Comparison of ENCODE assay signal across 1 cellular context in the genomic region with DNA sequence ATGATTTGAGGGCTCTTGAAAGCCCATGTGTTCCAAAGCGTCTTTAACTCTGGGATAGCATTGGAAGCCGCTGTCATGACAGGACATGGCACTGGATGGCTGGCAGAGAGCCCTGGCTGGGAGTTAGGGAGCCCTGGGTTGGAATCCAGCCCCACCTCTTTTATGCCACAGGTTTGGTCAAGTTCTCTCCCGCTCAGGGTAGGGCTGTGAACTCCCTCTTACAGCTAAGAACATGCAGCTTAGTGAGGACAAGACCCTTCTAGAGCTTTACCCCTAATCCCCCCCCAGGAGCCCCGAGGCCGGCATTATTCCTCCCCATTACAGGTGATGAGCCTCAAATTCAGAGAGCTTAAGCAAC.
TF ChIP-seq lines count a peak whose summit lies in the region.

No MANE protein-coding gene starts in this region.

TF ChIP-seq in WTC11, 78 proteins besides CTCF, POLR2A, EP300 and RAD21:
- TF ChIP-seq, protein P1, sequence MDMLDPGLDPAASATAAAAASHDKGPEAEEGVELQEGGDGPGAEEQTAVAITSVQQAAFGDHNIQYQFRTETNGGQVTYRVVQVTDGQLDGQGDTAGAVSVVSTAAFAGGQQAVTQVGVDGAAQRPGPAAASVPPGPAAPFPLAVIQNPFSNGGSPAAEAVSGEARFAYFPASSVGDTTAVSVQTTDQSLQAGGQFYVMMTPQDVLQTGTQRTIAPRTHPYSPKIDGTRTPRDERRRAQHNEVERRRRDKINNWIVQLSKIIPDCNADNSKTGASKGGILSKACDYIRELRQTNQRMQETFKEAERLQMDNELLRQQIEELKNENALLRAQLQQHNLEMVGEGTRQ (CRISPR knock-in tag; IDR thresholded peaks at IDR 0.05) = no peak
TF ChIP-seq in WTC11: peak in this region for 0.
